Comparison of ENCODE assay signal across 1 cellular context in the genomic region with DNA sequence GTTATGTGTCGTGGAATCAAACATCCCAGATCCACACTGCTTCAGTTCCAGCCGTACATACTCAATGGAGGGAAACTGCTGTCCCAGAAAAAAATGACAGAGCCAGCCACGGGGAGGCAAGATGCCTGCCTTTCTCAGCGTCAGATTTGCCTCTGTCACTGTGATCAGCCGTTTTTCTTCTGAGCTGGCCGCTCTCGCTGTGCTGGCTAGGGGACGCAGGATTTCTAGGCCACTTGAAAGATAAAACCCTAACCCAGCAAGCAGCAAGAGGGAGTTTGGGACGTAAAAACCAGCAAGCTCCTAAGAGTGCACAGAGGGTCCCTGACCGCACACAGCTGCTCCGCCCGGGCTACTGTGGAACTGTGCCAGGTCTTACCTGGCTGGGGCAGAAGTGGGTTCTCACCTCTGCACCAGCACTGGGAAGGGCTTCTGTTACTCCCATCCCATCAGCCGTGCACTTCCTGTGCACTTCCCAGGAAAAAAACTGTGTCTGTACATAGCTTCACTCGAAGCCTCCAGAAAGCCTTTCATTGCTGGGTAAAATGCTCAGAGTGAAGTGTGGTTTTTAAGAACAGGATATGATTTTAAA.
TF ChIP-seq lines count a peak whose summit lies in the region.

No MANE protein-coding gene starts in this region.

TF ChIP-seq in H1, 55 proteins besides CTCF, POLR2A, EP300 and RAD21:
- TF ChIP-seq EGR1 (IDR thresholded peaks at IDR 0.05; ENCODE audit: borderline replicate concordance, low read depth, low read length) (no peak), CEBPB (IDR thresholded peaks at IDR 0.05; ENCODE audit: low read depth, low read length) (no peak), TCF12 (IDR thresholded peaks at IDR 0.05; ENCODE audit: low read depth, low read length) (no peak), GTF2F1 (IDR thresholded peaks at IDR 0.05; ENCODE audit: borderline replicate concordance, low read depth, low read length) (no peak), RXRA (IDR thresholded peaks at IDR 0.05; ENCODE audit: insufficient read depth, low read depth, low read length) (no peak), NANOG (IDR thresholded peaks at IDR 0.05; ENCODE audit: insufficient read depth, low read depth, low read length, poor library complexity, severe bottlenecking) (no peak), POU5F1 (IDR thresholded peaks at IDR 0.05; ENCODE audit: low read depth, low read length) (no peak), NRF1 (IDR thresholded peaks at IDR 0.05; ENCODE audit: low read depth, low read length) (no peak), POLR2AphosphoS5 (IDR thresholded peaks at IDR 0.05; ENCODE audit: low read depth, low read length) (no peak)
